In genomic region chr7:28926871-28927597, GRCh38 we compare ENCODE assay signal across 8 cellular contexts. TPM values are rescaled to one million over a fixed set of nuclear protein-coding genes. Genes with fewer than 3 reads are reported as not detected.
A peak's percentile ranks its signal among the peaks of the same experiment; 100 is the strongest.
DNase-seq lines count a peak whose midpoint lies in the region; ATAC-seq, FAIRE-seq and TF ChIP-seq lines count a peak whose summit lies in the region.

No MANE protein-coding gene starts in this region.

- peak overlapping the region; percentile 13 for H3K27ac ChIP-seq in keratinocyte (ENCODE audit: control insufficient read depth, insufficient read depth, low read length)

- H3K4me1 ChIP-seq in keratinocyte (ENCODE audit: control insufficient read depth, extremely low read depth, insufficient read depth, low read length) = peaks cover 8% of the 10 kb centered on the region

- H3K36me3 ChIP-seq in keratinocyte (ENCODE audit: control insufficient read depth in 2 of 2, extremely low read depth in 1 of 2, insufficient read depth in 2 of 2, low read length in 2 of 2) = no peaks in the 10 kb centered on the region

- dilution Hi-C loops in keratinocyte (cut with MboI; ENCODE audit: extremely low pct_ligation_motif_present, low sequenced_read_pairs) = loop anchor here (25.0 kb wide), 1 partner anchor 185 kb away; no protein-coding TSS in a partner anchor

- no peaks in the 10 kb centered on the region for H3K9me3 ChIP-seq in keratinocyte (ENCODE audit: control insufficient read depth, low read depth, low read length)

- no peaks in the 10 kb centered on the region for H3K79me2 ChIP-seq in keratinocyte (ENCODE audit: control insufficient read depth, insufficient read depth, low read length)

- ATAC-seq in GM18909 (IDR thresholded peaks at IDR 0.05; ENCODE audit: poor library complexity, unreplicated experiment) = peak; percentile 89
- peak; percentile 87 for ATAC-seq in HG03280 (IDR thresholded peaks at IDR 0.05; ENCODE audit: unreplicated experiment)

- peak overlapping the region; percentile 98 for H3K4me2 ChIP-seq in keratinocyte (ENCODE audit: control insufficient read depth, extremely low read depth, insufficient read depth, low read depth, low read length)

- no peaks in the 10 kb centered on the region for H3K9me1 ChIP-seq in keratinocyte (ENCODE audit: control insufficient read depth, extremely low read depth, insufficient read depth, low read length)

- H3K9ac ChIP-seq in keratinocyte (ENCODE audit: control insufficient read depth, extremely low read depth, insufficient read depth, low read length) = peak overlapping the region; percentile 70

- peak; percentile 65; the same call in 1 of the 2 replicates for TF ChIP-seq CTCF in WI38 (IDR thresholded peaks at IDR 0.05; ENCODE audit: low read depth, low read length)
- TF ChIP-seq CTCF in keratinocyte (optimal IDR thresholded peaks at IDR 0.05 in 1 of 3, IDR thresholded peaks at IDR 0.05 in 1 of 3, conservative IDR thresholded peaks at IDR 0.05 in 1 of 3; ENCODE audit: extremely low read depth in 1 of 3, insufficient read depth in 2 of 3, low read length in 3 of 3) = peak; percentile 40 to 83 (median 59)

- DNase-seq in AG20443 (ENCODE audit: low spot score) = peak; percentile 82
- peak; percentile 78 for DNase-seq in NCI-H2196 treated with DMSO at 0.1 percent for 48 hours (lab: John Stamatoyannopoulos, UW; ENCODE audit: unreplicated experiment)
- DNase-seq in cerebellum (ENCODE audit: low spot score) = peak; percentile 77
- peak; percentile 15 for DNase-seq in keratinocyte (ENCODE audit: low read depth, low spot score)
- peak; percentile 11 to 47 (median 12) for DNase-seq in stimulated activated CD4-positive, alpha-beta T cell treated with anti-CD3 and anti-CD28 coated beads, Interleukin-12 subunit alpha, Interleukin-12 subunit beta, amount 100 ng/mL, for 48 hours (ENCODE audit: low read depth in 2 of 3, low spot score in 1 of 3)

- H2AFZ ChIP-seq in keratinocyte (ENCODE audit: control insufficient read depth, low read length) = peak overlapping the region; percentile 95

- no peaks in the 10 kb centered on the region for H4K20me1 ChIP-seq in keratinocyte (ENCODE audit: control insufficient read depth, extremely low read depth, insufficient read depth, low read length)

- peak; percentile 69 for FAIRE-seq in keratinocyte (lab: Jason Lieb, UNC)

- no peaks in the 10 kb centered on the region for H3K27me3 ChIP-seq in keratinocyte (ENCODE audit: control insufficient read depth, extremely low read depth, insufficient read depth, low read length)

- H3K4me3 ChIP-seq in WI38 (ENCODE audit: low read depth, low read length) = peak overlapping the region; percentile 59
- peak overlapping the region; percentile 28 to 83 (median 75) for H3K4me3 ChIP-seq in keratinocyte (ENCODE audit: control insufficient read depth in 2 of 3, extremely low read depth in 1 of 3, insufficient read depth in 2 of 3, low read depth in 1 of 3, low read length in 3 of 3)

RNA-seq across cellular contexts. Expression of gene TRIL, which starts 31.1 kb away (rescaled TPM):
- total RNA-seq in cerebellum = 24.3 TPM
- polyA plus RNA-seq in keratinocyte = 0.01 to 0.03 TPM in 2 of 3 replicates, not detected in the other
- polyA plus RNA-seq in keratinocyte (2011; ENCODE audit: low read depth) = not detected
- not detected in 2 replicates for polyA plus RNA-seq in keratinocyte (2011; cell fraction: cytosol; rRNA removed)
- polyA plus RNA-seq in keratinocyte (2011; cell fraction: nucleus; rRNA removed) = not detected in 2 replicates
- polyA plus RNA-seq in keratinocyte (2012; ENCODE audit: low replicate concordance) = not detected in 2 replicates
- 0.03 TPM in 1 of 3 replicates, not detected in the others for polyA minus RNA-seq in keratinocyte
- not detected for polyA minus RNA-seq in keratinocyte (2011; cell fraction: cytosol; rRNA and poly(A)+ RNA removed)
- polyA minus RNA-seq in keratinocyte (2011; cell fraction: nucleus; rRNA and poly(A)+ RNA removed) = not detected in 2 replicates

Comparison
In these comparisons a context has a peak if more than half of its experiments do, and no peak if none do; other contexts are left out.
1. Peak in every context shown above with its lines: DNase-seq, ATAC-seq, H3K4me3 ChIP-seq and H3K27ac ChIP-seq.
2. DNase-seq: peak in every context shown above with its lines; median percentile 82 in AG20443; 78 in NCI-H2196 treated with DMSO at 0.1 percent for 48 hours; 77 in cerebellum; 15 in keratinocyte; 12 in stimulated activated CD4-positive, alpha-beta T cell treated with anti-CD3 and anti-CD28 coated beads, Interleukin-12 subunit alpha, Interleukin-12 subunit beta, amount 100 ng/mL, for 48 hours.